8 cellular contexts compared by ENCODE assay signal in genomic region chr4:15006416-15007024, GRCh38. TPM values are rescaled to one million over a fixed set of nuclear protein-coding genes. Genes with fewer than 3 reads are reported as not detected.
A peak's percentile ranks its signal among the peaks of the same experiment; 100 is the strongest.
DNase-seq lines count a peak whose midpoint lies in the region; ATAC-seq and TF ChIP-seq lines count a peak whose summit lies in the region.

No MANE protein-coding gene starts in this region.

- peak overlapping the region; percentile 75 for H3K4me3 ChIP-seq in PC-3 (ENCODE audit: low read length)
- H3K4me3 ChIP-seq in skeletal muscle tissue (ENCODE audit: low read length in 3 of 3): no peak overlapping the region

- peaks cover 11% of the 10 kb centered on the region; the same call in 1 of the 2 replicates for H3K4me1 ChIP-seq in PC-3 (ENCODE audit: insufficient read depth, low read length)
- H3K4me1 ChIP-seq in skeletal muscle tissue (ENCODE audit: control insufficient read depth in 3 of 3, insufficient read depth in 3 of 3, low read length in 3 of 3): peaks cover 3 to 14% (median 8%) of the 10 kb centered on the region in 3 donors

- peaks cover 9% of the 10 kb centered on the region; the same call in 1 of the 2 replicates for H4K20me1 ChIP-seq in PC-3 (ENCODE audit: low read length)

- no peaks in the 10 kb centered on the region for H3F3A ChIP-seq in PC-3 (ENCODE audit: low read length, unreplicated experiment)

- H3K9me2 ChIP-seq in PC-3 (replicated peaks; ENCODE audit: low read length): no peaks in the 10 kb centered on the region

- H3K27me3 ChIP-seq in PC-3 (ENCODE audit: low read length) (no peaks in the 10 kb centered on the region), skeletal muscle tissue (ENCODE audit: control insufficient read depth in 3 of 3, insufficient read depth in 3 of 3, low read length in 3 of 3) (no peaks in the 10 kb centered on the region)

- intact Hi-C loops in PC-3 (cut with micrococcal nuclease): loop anchor here (10.0 kb wide), 2 partner anchors 122 to 1352 kb away; no protein-coding TSS in a partner anchor

- peak; percentile 48 for TF ChIP-seq CTCF in PC-3 (conservative IDR thresholded peaks at IDR 0.05; ENCODE audit: low read depth, low read length)

- DNase-seq in NCI-H82 (lab: John Stamatoyannopoulos, UW) (peak; percentile 19), NCI-H82 treated with DMSO at 0.1 percent for 48 hours (lab: John Stamatoyannopoulos, UW; ENCODE audit: unreplicated experiment) (no peak), PC-3 (peak; percentile 14), epidermal melanocyte (ENCODE audit: insufficient read length, low spot score) (peak; percentile 20), middle frontal gyrus (ENCODE audit: extremely low spot score, low spot score) (no peak), iPS-NIHi11 (ENCODE audit: low spot score) (no peak)

- 0 out of 2 replicates have a peak overlapping the region, but pooled peaks have one; percentile 76 for H3K9ac ChIP-seq in PC-3 (ENCODE audit: low read length)
- H3K9ac ChIP-seq in skeletal muscle tissue (ENCODE audit: low read depth in 1 of 3, low read length in 3 of 3): peak overlapping the region in 1 of 3 donors; percentile 15

- CTCF ChIA-PET in PC-3 (lab: Charles Lee): interaction anchor here (0.6 to 1.0 kb wide), 2 partner anchors 256 to 1273 kb away, joined by 3 to 4 read pairs; no protein-coding TSS in a partner anchor

- no peak for ATAC-seq in PC-3
- ATAC-seq in HG02938 (IDR thresholded peaks at IDR 0.05; ENCODE audit: unreplicated experiment): no peak

- POLR2A ChIA-PET in PC-3 (lab: Charles Lee; ENCODE audit: unreplicated experiment): no interaction called here

- no TSS peak for BruUV-seq in PC-3 (replicated peaks; lab: Mats Ljungman, UMichigan)

- H2AFZ ChIP-seq in PC-3 (ENCODE audit: low read length): no peak overlapping the region

- H3K36me3 ChIP-seq in PC-3 (ENCODE audit: low read depth, low read length): no peaks in the 10 kb centered on the region; the same call in 1 of the 2 replicates
- H3K36me3 ChIP-seq in skeletal muscle tissue (ENCODE audit: control insufficient read depth in 3 of 3, insufficient read depth in 3 of 3, low read length in 3 of 3): peaks cover 0 to 5% (median 0%) of the 10 kb centered on the region in 3 donors

- H3K9me3 ChIP-seq in PC-3 (ENCODE audit: low read length) (no peaks in the 10 kb centered on the region), skeletal muscle tissue (ENCODE audit: control insufficient read depth in 3 of 3, low read length in 3 of 3) (no peaks in the 10 kb centered on the region)

- peak overlapping the region; percentile 86 for H3K4me2 ChIP-seq in PC-3 (ENCODE audit: low read length)

- peaks cover 43% of the 10 kb centered on the region for H3K79me2 ChIP-seq in PC-3 (ENCODE audit: low read length)

- H3K27ac ChIP-seq in PC-3 (ENCODE audit: low read length) (no peak overlapping the region), skeletal muscle tissue (ENCODE audit: low read depth, low read length) (peak overlapping the region; percentile 90)

RNA-seq across cellular contexts. Expression of gene CPEB2, which starts 4.2 kb away (rescaled TPM):
- total RNA-seq in PC-3 (2014; rRNA removed) (1.8 and 2.4 TPM in 2 replicates), skeletal muscle tissue (5.7 TPM)

Comparison
In these comparisons a context has a peak if more than half of its experiments do, and no peak if none do; other contexts are left out.
1. DNase-seq: peak in NCI-H82 (single experiment), PC-3 (single experiment) and epidermal melanocyte (single experiment); none in NCI-H82 treated with DMSO at 0.1 percent for 48 hours (single experiment), middle frontal gyrus (single experiment) and iPS-NIHi11 (single experiment).